ENCODE assay signal across 8 cellular contexts in the genomic region with DNA sequence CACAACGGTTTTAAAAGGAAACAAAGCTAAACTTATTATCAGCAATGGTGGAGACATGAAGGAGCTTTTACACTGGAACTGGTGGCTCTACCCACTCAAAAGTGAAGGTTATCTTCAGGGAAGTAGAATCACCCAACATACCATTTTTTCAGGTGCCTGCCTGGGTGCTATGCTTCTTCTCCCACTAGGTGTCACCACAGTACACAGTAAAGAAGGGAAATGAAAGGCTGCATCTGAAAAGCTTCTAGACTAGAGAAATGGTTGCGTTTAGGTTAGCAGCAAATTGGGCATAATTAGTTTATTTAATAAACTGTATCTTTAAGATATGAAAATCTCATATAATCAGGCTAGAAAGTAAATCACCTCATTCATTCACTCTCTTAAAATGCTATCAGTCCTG. TPM values are rescaled to one million over a fixed set of nuclear protein-coding genes. Genes with fewer than 3 reads are reported as not detected.
DNase-seq lines count a peak whose midpoint lies in the region; ATAC-seq, FAIRE-seq and TF ChIP-seq lines count a peak whose summit lies in the region.

No MANE protein-coding gene starts in this region.

- H3K9me3 ChIP-seq in BE2C (no peaks in the 10 kb centered on the region), MM.1S (replicated peaks; ENCODE audit: insufficient read depth, low read length) (no peaks in the 10 kb centered on the region), colonic mucosa (no peaks in the 10 kb centered on the region), left lung (peaks cover 0 to 8% of the 10 kb centered on the region in 2 donors), thoracic aorta (peaks cover 7% of the 10 kb centered on the region)

- 0 out of 2 replicates have a peak overlapping the region, but pooled peaks have one; percentile 17 for H3K4me3 ChIP-seq in BE2C (ENCODE audit: low read depth, low read length)
- no peak overlapping the region for H3K4me3 ChIP-seq in MM.1S (ENCODE audit: low read length)
- H3K4me3 ChIP-seq in colonic mucosa = no peak overlapping the region
- H3K4me3 ChIP-seq in left lung = no peak overlapping the region
- no peak overlapping the region for H3K4me3 ChIP-seq in thoracic aorta

- TF ChIP-seq CTCF in BE2C (IDR thresholded peaks at IDR 0.05; ENCODE audit: low read depth, low read length) = peak; percentile 78
- TF ChIP-seq CTCF in MM.1S (IDR thresholded peaks at IDR 0.05; ENCODE audit: low read length) = peak; percentile 75
- TF ChIP-seq CTCF in colonic mucosa (IDR thresholded peaks at IDR 0.05) = peak; percentile 71
- peak; percentile 72 to 88 for TF ChIP-seq CTCF in left lung (IDR thresholded peaks at IDR 0.05)
- peak; percentile 68 for TF ChIP-seq CTCF in thoracic aorta (IDR thresholded peaks at IDR 0.05)

- no peaks in the 10 kb centered on the region for H4K20me1 ChIP-seq in MM.1S (ENCODE audit: insufficient read depth, low read length)

- H3K36me3 ChIP-seq in BE2C = no peaks in the 10 kb centered on the region
- no peaks in the 10 kb centered on the region for H3K36me3 ChIP-seq in MM.1S (replicated peaks; ENCODE audit: insufficient read depth, low read length)
- no peaks in the 10 kb centered on the region for H3K36me3 ChIP-seq in colonic mucosa
- H3K36me3 ChIP-seq in left lung = no peaks in the 10 kb centered on the region
- no peaks in the 10 kb centered on the region for H3K36me3 ChIP-seq in thoracic aorta

- intact Hi-C loops in colonic mucosa (cut with DNase I) (loop anchor here (5.0 to 10.0 kb wide), 2 partner anchors 206 to 489 kb away; no protein-coding TSS in a partner anchor), left lung (cut with DNase I) (no loop called here)

- DNase-seq in BE2C (peak; percentile 36), GM18507 (ENCODE audit: extremely low spot score, insufficient read length, low read depth) (peak; percentile 22), MM.1S (peak; percentile 60), SKM-1 (lab: John Stamatoyannopoulos, UW; ENCODE audit: unreplicated experiment) (peak; percentile 38), colonic mucosa (peak; percentile 47), left lung (no peak), thoracic aorta (ENCODE audit: low spot score) (no peak)

- H3F3A ChIP-seq in MM.1S (ENCODE audit: insufficient read depth, low read length) = no peaks in the 10 kb centered on the region

- H3K9ac ChIP-seq in MM.1S (ENCODE audit: low read length) (no peak overlapping the region), colonic mucosa (ENCODE audit: low read depth in 2 of 2, low read length in 2 of 2) (no peak overlapping the region)

- H3K27ac ChIP-seq in MM.1S (ENCODE audit: low read length) (no peak overlapping the region), colonic mucosa (no peak overlapping the region), left lung (no peak overlapping the region), thoracic aorta (no peak overlapping the region)

- no peaks in the 10 kb centered on the region for H3K9me2 ChIP-seq in MM.1S (replicated peaks; ENCODE audit: insufficient read depth, low read length)

- H3K4me1 ChIP-seq in BE2C = no peaks in the 10 kb centered on the region; the same call in 1 of the 2 replicates
- H3K4me1 ChIP-seq in MM.1S (ENCODE audit: low read length) = no peaks in the 10 kb centered on the region
- no peaks in the 10 kb centered on the region for H3K4me1 ChIP-seq in colonic mucosa
- H3K4me1 ChIP-seq in left lung = no peaks in the 10 kb centered on the region
- H3K4me1 ChIP-seq in thoracic aorta (ENCODE audit: control insufficient read depth in 1 of 2, low read depth in 2 of 2) = no peaks in the 10 kb centered on the region

- H3K4me2 ChIP-seq in MM.1S (ENCODE audit: low read depth, low read length) = no peak overlapping the region

- no peak overlapping the region for H2AFZ ChIP-seq in MM.1S (ENCODE audit: low read length)

- no peaks in the 10 kb centered on the region for H3K79me2 ChIP-seq in MM.1S (ENCODE audit: low read length)

- peak; percentile 81 for FAIRE-seq in GM18507 (lab: Jason Lieb, UNC)

- H3K27me3 ChIP-seq in BE2C (no peaks in the 10 kb centered on the region), MM.1S (replicated peaks; ENCODE audit: insufficient read depth, low read length) (no peaks in the 10 kb centered on the region), colonic mucosa (peaks cover 3% of the 10 kb centered on the region), left lung (peaks cover 0 to 21% of the 10 kb centered on the region in 2 donors), thoracic aorta (replicated peaks; ENCODE audit: insufficient read depth) (no peaks in the 10 kb centered on the region)

- ATAC-seq in left lung (peak; percentile 91), thoracic aorta (ENCODE audit: insufficient number of reproducible peaks, low FRiP score, low read depth) (no peak), HG03045 (IDR thresholded peaks at IDR 0.05; ENCODE audit: unreplicated experiment) (no peak)

RNA-seq across cellular contexts. Expression of a gene that starts 47.0 kb away (rescaled TPM):
- polyA plus RNA-seq in BE2C (2012; ENCODE audit: insufficient read depth, insufficient read length, low read depth) = 69.8 TPM
- total RNA-seq in colonic mucosa (10 to 100 TPM; 46.0 to 52.9 TPM), left lung (10 to 100 TPM; 34.7 to 45.8 TPM), thoracic aorta (10 to 100 TPM; 22.6 to 36.8 TPM)

RNA-seq across cellular contexts. Expression of a gene that starts 56.7 kb away (rescaled TPM):
- 22.3 TPM for polyA plus RNA-seq in BE2C (2012; ENCODE audit: insufficient read depth, insufficient read length, low read depth)
- total RNA-seq in colonic mucosa = 10 to 100 TPM; 31.4 to 35.0 TPM
- total RNA-seq in left lung = 10 to 100 TPM; 26.1 to 31.7 TPM
- 10 to 100 TPM; 13.1 to 22.8 TPM for total RNA-seq in thoracic aorta

Comparison
In these comparisons a context has a peak if more than half of its experiments do, and no peak if none do; other contexts are left out.
1. DNase-seq: peak in BE2C (single experiment), GM18507 (single experiment), MM.1S (single experiment), SKM-1 (single experiment) and colonic mucosa (single experiment); none in left lung (0 of 2) and thoracic aorta (single experiment).
2. Peak in every context shown above with its lines, with median percentiles within 50 percentile points of each other: CTCF ChIP-seq.